8 cellular contexts compared by ENCODE assay signal in genomic region chr10:16828114-16828568, GRCh38. TPM values are rescaled to one million over a fixed set of nuclear protein-coding genes. Genes with fewer than 3 reads are reported as not detected.
DNase-seq lines count a peak whose midpoint lies in the region; ATAC-seq and TF ChIP-seq lines count a peak whose summit lies in the region.

No MANE protein-coding gene starts in this region.

- H3K9ac ChIP-seq in parathyroid adenoma = no peak overlapping the region

- peak; percentile 73 for DNase-seq in Daoy (ENCODE audit: low read depth)
- peak; percentile 81 for DNase-seq in LHCN-M2 (ENCODE audit: low read depth)
- DNase-seq in SHP77 (lab: John Stamatoyannopoulos, UW) = peak; percentile 71 to 78
- DNase-seq in activated naive CD4-positive, alpha-beta T cell treated with Interleukin-2 at 50 U/mL for 16 hours = peak; percentile 43
- peak; percentile 19 for DNase-seq in germinal center (ENCODE audit: low spot score)
- no peak for DNase-seq in cortex of kidney (lab: John Stamatoyannopoulos, UW)

- no peaks in the 10 kb centered on the region for H3K27me3 ChIP-seq in parathyroid adenoma (ENCODE audit: control insufficient read depth, insufficient read depth, low read length)

- H2AFZ ChIP-seq in parathyroid adenoma = peak overlapping the region; percentile 64

- H3K36me3 ChIP-seq in parathyroid adenoma (ENCODE audit: control insufficient read depth, insufficient read depth, low read length) = no peaks in the 10 kb centered on the region

- H3K4me1 ChIP-seq in parathyroid adenoma = no peaks in the 10 kb centered on the region

- no peak overlapping the region for H3K4me2 ChIP-seq in parathyroid adenoma (ENCODE audit: low read length)

- no peak overlapping the region for H3K4me3 ChIP-seq in parathyroid adenoma (ENCODE audit: low read depth, low read length)

- H3K79me2 ChIP-seq in parathyroid adenoma = no peaks in the 10 kb centered on the region

- no peak overlapping the region for H3K27ac ChIP-seq in parathyroid adenoma

- peak; percentile 83 for ATAC-seq in GM21619 (IDR thresholded peaks at IDR 0.05; ENCODE audit: unreplicated experiment)

- peak; percentile 67 for TF ChIP-seq CTCF in parathyroid adenoma (IDR thresholded peaks at IDR 0.05)

- H3K9me3 ChIP-seq in parathyroid adenoma (ENCODE audit: control insufficient read depth, low read length) = no peaks in the 10 kb centered on the region

RNA-seq across cellular contexts. Expression of gene RSU1, which starts 10.9 kb away (rescaled TPM):
- 58.6 and 59.7 TPM in 2 replicates for total RNA-seq in Daoy (2014; rRNA removed; shearing (Covaris generic))
- 91.4 and 96.4 TPM in 2 replicates for total RNA-seq in LHCN-M2 (2014; rRNA removed)
- polyA plus RNA-seq in LHCN-M2 (2012) = 85.2 TPM
